In the genomic region with DNA sequence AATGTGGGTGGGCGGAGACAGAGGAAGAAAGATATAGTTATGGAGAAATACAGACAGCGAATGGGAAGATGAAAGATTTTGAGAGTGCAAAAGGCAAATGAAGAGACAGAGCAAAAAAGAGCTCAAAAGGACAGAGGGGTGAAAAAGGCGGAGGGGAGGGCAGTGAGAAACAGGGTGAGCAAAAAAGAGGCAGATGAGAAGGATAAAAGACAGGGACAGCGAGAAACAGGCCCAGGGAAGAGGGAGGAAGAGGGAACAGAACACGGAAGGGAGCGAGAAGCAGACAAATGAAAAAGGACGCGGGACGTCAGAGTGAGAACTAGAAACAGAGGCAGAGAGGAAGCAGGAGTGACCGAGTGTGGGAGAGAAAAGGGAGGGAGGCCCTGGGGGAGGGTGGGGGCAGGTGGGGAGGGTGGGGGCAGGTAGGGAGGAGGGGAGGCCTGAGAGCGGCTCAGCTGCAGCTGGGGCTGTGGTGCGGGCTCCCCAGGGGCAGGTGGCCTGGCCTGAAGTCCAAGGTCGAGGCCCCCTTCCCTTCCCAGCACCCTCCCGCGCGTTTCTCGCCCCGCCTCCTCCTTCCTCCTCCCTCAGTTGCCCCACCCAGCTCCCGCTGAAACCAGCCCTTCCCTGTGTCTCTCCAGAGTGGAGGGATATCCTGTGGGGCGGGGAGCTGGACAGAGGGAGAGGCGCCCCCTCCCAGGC, we compare ENCODE assay signal across 1 cellular context.
A peak's percentile ranks its signal among the peaks of the same experiment; 100 is the strongest.
TF ChIP-seq lines count a peak whose summit lies in the region.

No MANE protein-coding gene starts in this region.

TF ChIP-seq in GM12878, 131 proteins besides CTCF, POLR2A, EP300 and RAD21 (continued from another document and continues in another):
- TF ChIP-seq, protein P1, sequence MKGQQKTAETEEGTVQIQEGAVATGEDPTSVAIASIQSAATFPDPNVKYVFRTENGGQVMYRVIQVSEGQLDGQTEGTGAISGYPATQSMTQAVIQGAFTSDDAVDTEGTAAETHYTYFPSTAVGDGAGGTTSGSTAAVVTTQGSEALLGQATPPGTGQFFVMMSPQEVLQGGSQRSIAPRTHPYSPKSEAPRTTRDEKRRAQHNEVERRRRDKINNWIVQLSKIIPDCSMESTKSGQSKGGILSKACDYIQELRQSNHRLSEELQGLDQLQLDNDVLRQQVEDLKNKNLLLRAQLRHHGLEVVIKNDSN (IDR thresholded peaks at IDR 0.05; ENCODE audit: borderline replicate concordance, extremely low read length, insufficient read depth, low read depth, low read length): no peak
- TF ChIP-seq IRF4 (IDR thresholded peaks at IDR 0.05; ENCODE audit: low read depth, low read length) (no peak), SPI1 (IDR thresholded peaks at IDR 0.05; ENCODE audit: borderline replicate concordance, insufficient read depth, low read depth, low read length) (peak; percentile 50; the same call in 1 of the 2 replicates), BHLHE40 (IDR thresholded peaks at IDR 0.05; ENCODE audit: borderline replicate concordance in 1 of 2, low read depth in 2 of 2, low read length in 1 of 2) (peak in 1 of 2 experiments; percentile 24; a peak in 1 of 4 replicates), NFYA (IDR thresholded peaks at IDR 0.05; ENCODE audit: borderline replicate concordance, low read depth, low read length) (no peak), TCF12 (IDR thresholded peaks at IDR 0.05; ENCODE audit: low read depth, low read length) (peak; percentile 92), POLR2AphosphoS5 (IDR thresholded peaks at IDR 0.05; ENCODE audit: low read length) (no peak; the same call in 1 of the 2 replicates), CHD2 (IDR thresholded peaks at IDR 0.05; ENCODE audit: borderline replicate concordance, low read depth, low read length) (no peak), ZSCAN29 (IDR thresholded peaks at IDR 0.05) (no peak), BMI1 (IDR thresholded peaks at IDR 0.05; ENCODE audit: borderline replicate concordance) (no peak), SUPT20H (IDR thresholded peaks at IDR 0.05; ENCODE audit: borderline replicate concordance, control insufficient read depth, low read depth, low read length) (no peak), ZNF217 (IDR thresholded peaks at IDR 0.05) (no peak), FOXM1 (IDR thresholded peaks at IDR 0.05; ENCODE audit: low read depth, low read length) (no peak), WRNIP1 (IDR thresholded peaks at IDR 0.05; ENCODE audit: borderline replicate concordance, low read depth, low read length) (no peak), TBL1XR1 (IDR thresholded peaks at IDR 0.05; ENCODE audit: low read depth, low read length) (no peak), TARDBP (IDR thresholded peaks at IDR 0.05; ENCODE audit: borderline replicate concordance) (no peak), STAT1 (conservative IDR thresholded peaks at IDR 0.05) (no peak), FOXK2 (IDR thresholded peaks at IDR 0.05) (no peak), RBBP5 (conservative IDR thresholded peaks at IDR 0.05) (no peak), CBX5 (IDR thresholded peaks at IDR 0.05; ENCODE audit: low read depth) (no peak), MTA3 (IDR thresholded peaks at IDR 0.05; ENCODE audit: borderline replicate concordance, low read length) (no peak), RCOR1 (conservative IDR thresholded peaks at IDR 0.05; ENCODE audit: low read depth, low read length) (no peak), LARP7 (IDR thresholded peaks at IDR 0.05) (no peak), NFIC (IDR thresholded peaks at IDR 0.05; ENCODE audit: low read depth, low read length) (no peak), MTA2 (IDR thresholded peaks at IDR 0.05; ENCODE audit: low read depth) (no peak; the same call in 1 of the 2 replicates), ZZZ3 (IDR thresholded peaks at IDR 0.05; ENCODE audit: control insufficient read depth, insufficient read length, low read depth) (no peak), PML (IDR thresholded peaks at IDR 0.05; ENCODE audit: low read length) (no peak), SREBF1 (IDR thresholded peaks at IDR 0.05; ENCODE audit: low read length) (no peak), MEF2A (IDR thresholded peaks at IDR 0.05; ENCODE audit: insufficient read depth, low read depth, low read length) (no peak), TCF7 (IDR thresholded peaks at IDR 0.05; ENCODE audit: borderline replicate concordance) (no peak), GABPA (IDR thresholded peaks at IDR 0.05; ENCODE audit: low read depth) (no peak), POLR2AphosphoS2 (IDR thresholded peaks at IDR 0.05; ENCODE audit: low read depth, low read length) (0 out of 2 replicates have a peak, but pooled peaks have one; percentile 20), HCFC1 (IDR thresholded peaks at IDR 0.05; ENCODE audit: low read length) (no peak), YBX1 (IDR thresholded peaks at IDR 0.05) (0 out of 2 replicates have a peak, but pooled peaks have one; percentile 83)
- TF ChIP-seq, protein P2, sequence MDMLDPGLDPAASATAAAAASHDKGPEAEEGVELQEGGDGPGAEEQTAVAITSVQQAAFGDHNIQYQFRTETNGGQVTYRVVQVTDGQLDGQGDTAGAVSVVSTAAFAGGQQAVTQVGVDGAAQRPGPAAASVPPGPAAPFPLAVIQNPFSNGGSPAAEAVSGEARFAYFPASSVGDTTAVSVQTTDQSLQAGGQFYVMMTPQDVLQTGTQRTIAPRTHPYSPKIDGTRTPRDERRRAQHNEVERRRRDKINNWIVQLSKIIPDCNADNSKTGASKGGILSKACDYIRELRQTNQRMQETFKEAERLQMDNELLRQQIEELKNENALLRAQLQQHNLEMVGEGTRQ (IDR thresholded peaks at IDR 0.05; ENCODE audit: borderline replicate concordance, low read depth, low read length): no peak
- TF ChIP-seq, protein P3, sequence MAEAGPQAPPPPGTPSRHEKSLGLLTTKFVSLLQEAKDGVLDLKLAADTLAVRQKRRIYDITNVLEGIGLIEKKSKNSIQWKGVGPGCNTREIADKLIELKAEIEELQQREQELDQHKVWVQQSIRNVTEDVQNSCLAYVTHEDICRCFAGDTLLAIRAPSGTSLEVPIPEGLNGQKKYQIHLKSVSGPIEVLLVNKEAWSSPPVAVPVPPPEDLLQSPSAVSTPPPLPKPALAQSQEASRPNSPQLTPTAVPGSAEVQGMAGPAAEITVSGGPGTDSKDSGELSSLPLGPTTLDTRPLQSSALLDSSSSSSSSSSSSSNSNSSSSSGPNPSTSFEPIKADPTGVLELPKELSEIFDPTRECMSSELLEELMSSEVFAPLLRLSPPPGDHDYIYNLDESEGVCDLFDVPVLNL (IDR thresholded peaks at IDR 0.05; ENCODE audit: low read depth, low read length): no peak
- TF ChIP-seq, protein P4, sequence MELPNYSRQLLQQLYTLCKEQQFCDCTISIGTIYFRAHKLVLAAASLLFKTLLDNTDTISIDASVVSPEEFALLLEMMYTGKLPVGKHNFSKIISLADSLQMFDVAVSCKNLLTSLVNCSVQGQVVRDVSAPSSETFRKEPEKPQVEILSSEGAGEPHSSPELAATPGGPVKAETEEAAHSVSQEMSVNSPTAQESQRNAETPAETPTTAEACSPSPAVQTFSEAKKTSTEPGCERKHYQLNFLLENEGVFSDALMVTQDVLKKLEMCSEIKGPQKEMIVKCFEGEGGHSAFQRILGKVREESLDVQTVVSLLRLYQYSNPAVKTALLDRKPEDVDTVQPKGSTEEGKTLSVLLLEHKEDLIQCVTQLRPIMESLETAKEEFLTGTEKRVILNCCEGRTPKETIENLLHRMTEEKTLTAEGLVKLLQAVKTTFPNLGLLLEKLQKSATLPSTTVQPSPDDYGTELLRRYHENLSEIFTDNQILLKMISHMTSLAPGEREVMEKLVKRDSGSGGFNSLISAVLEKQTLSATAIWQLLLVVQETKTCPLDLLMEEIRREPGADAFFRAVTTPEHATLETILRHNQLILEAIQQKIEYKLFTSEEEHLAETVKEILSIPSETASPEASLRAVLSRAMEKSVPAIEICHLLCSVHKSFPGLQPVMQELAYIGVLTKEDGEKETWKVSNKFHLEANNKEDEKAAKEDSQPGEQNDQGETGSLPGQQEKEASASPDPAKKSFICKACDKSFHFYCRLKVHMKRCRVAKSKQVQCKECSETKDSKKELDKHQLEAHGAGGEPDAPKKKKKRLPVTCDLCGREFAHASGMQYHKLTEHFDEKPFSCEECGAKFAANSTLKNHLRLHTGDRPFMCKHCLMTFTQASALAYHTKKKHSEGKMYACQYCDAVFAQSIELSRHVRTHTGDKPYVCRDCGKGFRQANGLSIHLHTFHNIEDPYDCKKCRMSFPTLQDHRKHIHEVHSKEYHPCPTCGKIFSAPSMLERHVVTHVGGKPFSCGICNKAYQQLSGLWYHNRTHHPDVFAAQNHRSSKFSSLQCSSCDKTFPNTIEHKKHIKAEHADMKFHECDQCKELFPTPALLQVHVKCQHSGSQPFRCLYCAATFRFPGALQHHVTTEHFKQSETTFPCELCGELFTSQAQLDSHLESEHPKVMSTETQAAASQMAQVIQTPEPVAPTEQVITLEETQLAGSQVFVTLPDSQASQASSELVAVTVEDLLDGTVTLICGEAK (IDR thresholded peaks at IDR 0.05; ENCODE audit: borderline replicate concordance): peak; percentile 17; the same call in 1 of the 2 replicates
- TF ChIP-seq, protein P5, sequence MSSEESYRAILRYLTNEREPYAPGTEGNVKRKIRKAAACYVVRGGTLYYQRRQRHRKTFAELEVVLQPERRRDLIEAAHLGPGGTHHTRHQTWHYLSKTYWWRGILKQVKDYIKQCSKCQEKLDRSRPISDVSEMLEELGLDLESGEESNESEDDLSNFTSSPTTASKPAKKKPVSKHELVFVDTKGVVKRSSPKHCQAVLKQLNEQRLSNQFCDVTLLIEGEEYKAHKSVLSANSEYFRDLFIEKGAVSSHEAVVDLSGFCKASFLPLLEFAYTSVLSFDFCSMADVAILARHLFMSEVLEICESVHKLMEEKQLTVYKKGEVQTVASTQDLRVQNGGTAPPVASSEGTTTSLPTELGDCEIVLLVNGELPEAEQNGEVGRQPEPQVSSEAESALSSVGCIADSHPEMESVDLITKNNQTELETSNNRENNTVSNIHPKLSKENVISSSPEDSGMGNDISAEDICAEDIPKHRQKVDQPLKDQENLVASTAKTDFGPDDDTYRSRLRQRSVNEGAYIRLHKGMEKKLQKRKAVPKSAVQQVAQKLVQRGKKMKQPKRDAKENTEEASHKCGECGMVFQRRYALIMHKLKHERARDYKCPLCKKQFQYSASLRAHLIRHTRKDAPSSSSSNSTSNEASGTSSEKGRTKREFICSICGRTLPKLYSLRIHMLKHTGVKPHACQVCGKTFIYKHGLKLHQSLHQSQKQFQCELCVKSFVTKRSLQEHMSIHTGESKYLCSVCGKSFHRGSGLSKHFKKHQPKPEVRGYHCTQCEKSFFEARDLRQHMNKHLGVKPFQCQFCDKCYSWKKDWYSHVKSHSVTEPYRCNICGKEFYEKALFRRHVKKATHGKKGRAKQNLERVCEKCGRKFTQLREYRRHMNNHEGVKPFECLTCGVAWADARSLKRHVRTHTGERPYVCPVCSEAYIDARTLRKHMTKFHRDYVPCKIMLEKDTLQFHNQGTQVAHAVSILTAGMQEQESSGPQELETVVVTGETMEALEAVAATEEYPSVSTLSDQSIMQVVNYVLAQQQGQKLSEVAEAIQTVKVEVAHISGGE (CRISPR knock-in tag; IDR thresholded peaks at IDR 0.05): no peak
- TF ChIP-seq, protein P6, sequence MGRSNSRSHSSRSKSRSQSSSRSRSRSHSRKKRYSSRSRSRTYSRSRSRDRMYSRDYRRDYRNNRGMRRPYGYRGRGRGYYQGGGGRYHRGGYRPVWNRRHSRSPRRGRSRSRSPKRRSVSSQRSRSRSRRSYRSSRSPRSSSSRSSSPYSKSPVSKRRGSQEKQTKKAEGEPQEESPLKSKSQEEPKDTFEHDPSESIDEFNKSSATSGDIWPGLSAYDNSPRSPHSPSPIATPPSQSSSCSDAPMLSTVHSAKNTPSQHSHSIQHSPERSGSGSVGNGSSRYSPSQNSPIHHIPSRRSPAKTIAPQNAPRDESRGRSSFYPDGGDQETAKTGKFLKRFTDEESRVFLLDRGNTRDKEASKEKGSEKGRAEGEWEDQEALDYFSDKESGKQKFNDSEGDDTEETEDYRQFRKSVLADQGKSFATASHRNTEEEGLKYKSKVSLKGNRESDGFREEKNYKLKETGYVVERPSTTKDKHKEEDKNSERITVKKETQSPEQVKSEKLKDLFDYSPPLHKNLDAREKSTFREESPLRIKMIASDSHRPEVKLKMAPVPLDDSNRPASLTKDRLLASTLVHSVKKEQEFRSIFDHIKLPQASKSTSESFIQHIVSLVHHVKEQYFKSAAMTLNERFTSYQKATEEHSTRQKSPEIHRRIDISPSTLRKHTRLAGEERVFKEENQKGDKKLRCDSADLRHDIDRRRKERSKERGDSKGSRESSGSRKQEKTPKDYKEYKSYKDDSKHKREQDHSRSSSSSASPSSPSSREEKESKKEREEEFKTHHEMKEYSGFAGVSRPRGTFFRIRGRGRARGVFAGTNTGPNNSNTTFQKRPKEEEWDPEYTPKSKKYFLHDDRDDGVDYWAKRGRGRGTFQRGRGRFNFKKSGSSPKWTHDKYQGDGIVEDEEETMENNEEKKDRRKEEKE (IDR thresholded peaks at IDR 0.05): no peak
- TF ChIP-seq, protein P7, sequence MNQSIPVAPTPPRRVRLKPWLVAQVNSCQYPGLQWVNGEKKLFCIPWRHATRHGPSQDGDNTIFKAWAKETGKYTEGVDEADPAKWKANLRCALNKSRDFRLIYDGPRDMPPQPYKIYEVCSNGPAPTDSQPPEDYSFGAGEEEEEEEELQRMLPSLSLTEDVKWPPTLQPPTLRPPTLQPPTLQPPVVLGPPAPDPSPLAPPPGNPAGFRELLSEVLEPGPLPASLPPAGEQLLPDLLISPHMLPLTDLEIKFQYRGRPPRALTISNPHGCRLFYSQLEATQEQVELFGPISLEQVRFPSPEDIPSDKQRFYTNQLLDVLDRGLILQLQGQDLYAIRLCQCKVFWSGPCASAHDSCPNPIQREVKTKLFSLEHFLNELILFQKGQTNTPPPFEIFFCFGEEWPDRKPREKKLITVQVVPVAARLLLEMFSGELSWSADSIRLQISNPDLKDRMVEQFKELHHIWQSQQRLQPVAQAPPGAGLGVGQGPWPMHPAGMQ (IDR thresholded peaks at IDR 0.05; ENCODE audit: borderline replicate concordance): no peak
- TF ChIP-seq, protein P8, sequence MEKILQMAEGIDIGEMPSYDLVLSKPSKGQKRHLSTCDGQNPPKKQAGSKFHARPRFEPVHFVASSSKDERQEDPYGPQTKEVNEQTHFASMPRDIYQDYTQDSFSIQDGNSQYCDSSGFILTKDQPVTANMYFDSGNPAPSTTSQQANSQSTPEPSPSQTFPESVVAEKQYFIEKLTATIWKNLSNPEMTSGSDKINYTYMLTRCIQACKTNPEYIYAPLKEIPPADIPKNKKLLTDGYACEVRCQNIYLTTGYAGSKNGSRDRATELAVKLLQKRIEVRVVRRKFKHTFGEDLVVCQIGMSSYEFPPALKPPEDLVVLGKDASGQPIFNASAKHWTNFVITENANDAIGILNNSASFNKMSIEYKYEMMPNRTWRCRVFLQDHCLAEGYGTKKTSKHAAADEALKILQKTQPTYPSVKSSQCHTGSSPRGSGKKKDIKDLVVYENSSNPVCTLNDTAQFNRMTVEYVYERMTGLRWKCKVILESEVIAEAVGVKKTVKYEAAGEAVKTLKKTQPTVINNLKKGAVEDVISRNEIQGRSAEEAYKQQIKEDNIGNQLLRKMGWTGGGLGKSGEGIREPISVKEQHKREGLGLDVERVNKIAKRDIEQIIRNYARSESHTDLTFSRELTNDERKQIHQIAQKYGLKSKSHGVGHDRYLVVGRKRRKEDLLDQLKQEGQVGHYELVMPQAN (conservative IDR thresholded peaks at IDR 0.05): no peak
